11 cellular contexts compared by ENCODE assay signal in the genomic region with DNA sequence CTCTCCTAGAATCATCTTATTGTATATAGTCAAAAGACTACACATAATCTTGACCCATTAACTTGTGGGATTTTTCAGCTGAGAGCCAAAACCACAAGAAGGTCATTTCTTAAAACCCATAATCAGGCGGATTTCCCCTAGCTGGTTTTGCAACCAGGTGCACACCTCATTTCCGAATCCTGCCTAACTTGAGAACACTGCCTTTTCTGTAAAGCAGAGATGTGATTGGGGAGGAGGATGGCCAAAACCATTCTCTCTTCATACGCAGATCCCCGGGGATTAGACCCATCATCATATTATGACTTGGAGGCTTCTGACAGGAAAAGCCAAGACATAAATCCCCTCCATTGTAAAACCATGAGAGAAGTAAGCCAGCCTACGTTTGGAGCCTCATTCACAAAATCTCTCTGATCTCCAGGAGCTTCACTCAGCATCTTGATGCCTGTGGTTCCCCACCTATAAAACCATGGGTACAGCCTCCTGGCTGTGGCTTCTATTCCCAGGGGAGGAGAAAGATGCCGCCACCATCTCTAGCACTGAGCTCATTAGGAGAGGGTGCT.
DNase-seq lines count a peak whose midpoint lies in the region; ATAC-seq and TF ChIP-seq lines count a peak whose summit lies in the region.
"Had no signal": no experiment of that assay in that cellular context is flagged by ENCODE, and none has a peak within 500 bp of the region (broad histone marks: within the 10 kb centered on the region; RNA-seq: fewer than 3 reads in every experiment).

No MANE protein-coding gene starts in this region.

- TF ChIP-seq CTCF in mucosa of descending colon (IDR thresholded peaks at IDR 0.05) = no peak

- no peaks in the 10 kb centered on the region for H3K36me3 Mint-ChIP-seq in stimulated activated effector memory CD8-positive, alpha-beta T cell treated with anti-CD3 and anti-CD28 coated beads, Interleukin-12 subunit alpha, Interleukin-12 subunit beta, amount 100 ng/mL, for 72 hours
- H3K36me3 Mint-ChIP-seq: activated naive CD8-positive, alpha-beta T cell treated with anti-CD3 and anti-CD28 coated beads for 36 hours had no signal

- H3K27ac Mint-ChIP-seq in stimulated activated effector memory CD8-positive, alpha-beta T cell treated with anti-CD3 and anti-CD28 coated beads, Interleukin-12 subunit alpha, Interleukin-12 subunit beta, amount 100 ng/mL, for 72 hours = no peak overlapping the region
- H3K27ac Mint-ChIP-seq: activated naive CD8-positive, alpha-beta T cell treated with anti-CD3 and anti-CD28 coated beads for 36 hours; stimulated activated naive CD8-positive, alpha-beta T cell treated with anti-CD3 and anti-CD28 coated beads, Interleukin-15, Interleukin-2, amounts not matched to agents 100 ng/mL and 50 ng/mL, for 24 hours had no signal

- no peaks in the 10 kb centered on the region for H3K9me3 Mint-ChIP-seq in stimulated activated effector memory CD8-positive, alpha-beta T cell treated with anti-CD3 and anti-CD28 coated beads, Interleukin-12 subunit alpha, Interleukin-12 subunit beta, amount 100 ng/mL, for 72 hours
- H3K9me3 Mint-ChIP-seq: activated naive CD8-positive, alpha-beta T cell treated with anti-CD3 and anti-CD28 coated beads for 36 hours; stimulated activated naive CD8-positive, alpha-beta T cell treated with anti-CD3 and anti-CD28 coated beads, Interleukin-15, Interleukin-2, amounts not matched to agents 100 ng/mL and 50 ng/mL, for 24 hours had no signal

- intact Hi-C loops in mucosa of descending colon (cut with DNase I, micrococcal nuclease) = no loop called here

- H3K4me1 ChIP-seq in mucosa of descending colon (ENCODE audit: low read depth) = no peaks in the 10 kb centered on the region

- no peak overlapping the region for H3K4me3 ChIP-seq in mucosa of descending colon

- H3K4me1 Mint-ChIP-seq in stimulated activated effector memory CD8-positive, alpha-beta T cell treated with anti-CD3 and anti-CD28 coated beads, Interleukin-12 subunit alpha, Interleukin-12 subunit beta, amount 100 ng/mL, for 72 hours = no peaks in the 10 kb centered on the region
- H3K4me1 Mint-ChIP-seq: activated naive CD8-positive, alpha-beta T cell treated with anti-CD3 and anti-CD28 coated beads for 36 hours had no signal

- no peaks in the 10 kb centered on the region for H3K36me3 ChIP-seq in mucosa of descending colon (ENCODE audit: low read depth)

- no peaks in the 10 kb centered on the region for H3K9me3 ChIP-seq in mucosa of descending colon

- H3K4me3 Mint-ChIP-seq in stimulated activated effector memory CD8-positive, alpha-beta T cell treated with anti-CD3 and anti-CD28 coated beads, Interleukin-12 subunit alpha, Interleukin-12 subunit beta, amount 100 ng/mL, for 72 hours = no peak overlapping the region
- H3K4me3 Mint-ChIP-seq: activated naive CD8-positive, alpha-beta T cell treated with anti-CD3 and anti-CD28 coated beads for 36 hours; stimulated activated naive CD8-positive, alpha-beta T cell treated with anti-CD3 and anti-CD28 coated beads, Interleukin-15, Interleukin-2, amounts not matched to agents 100 ng/mL and 50 ng/mL, for 24 hours had no signal

- peak; percentile 89 for ATAC-seq in GM18858 (IDR thresholded peaks at IDR 0.05; ENCODE audit: unreplicated experiment)
- peak; percentile 94 for ATAC-seq in GM21515 (IDR thresholded peaks at IDR 0.05; ENCODE audit: unreplicated experiment)
- peak; percentile 95 for ATAC-seq in HG03095 (IDR thresholded peaks at IDR 0.05; ENCODE audit: unreplicated experiment)
- no peak for ATAC-seq in stimulated activated effector memory CD8-positive, alpha-beta T cell treated with anti-CD3 and anti-CD28 coated beads, Interleukin-12 subunit alpha, Interleukin-12 subunit beta, amount 100 ng/mL, for 72 hours
- ATAC-seq in mucosa of descending colon = no peak

- DNase-seq in amniotic epithelial cell (ENCODE audit: low read depth) (peak; percentile 96), NCI-H2196 treated with DMSO at 0.1 percent for 48 hours (lab: John Stamatoyannopoulos, UW; ENCODE audit: unreplicated experiment) (no peak), DMS114 treated with DMSO at 0.1 percent for 48 hours (lab: John Stamatoyannopoulos, UW; ENCODE audit: unreplicated experiment) (no peak), mucosa of descending colon (no peak)
- no peak for DNase-seq in stimulated activated effector memory CD8-positive, alpha-beta T cell treated with anti-CD3 and anti-CD28 coated beads, Interleukin-12 subunit alpha, Interleukin-12 subunit beta, amount 100 ng/mL, for 72 hours (ENCODE audit: low spot score in 2 of 2)
- DNase-seq: activated naive CD8-positive, alpha-beta T cell treated with anti-CD3 and anti-CD28 coated beads for 36 hours; COR-L47 had no signal

Comparison
In these comparisons a context has a peak if more than half of its experiments do, and no peak if none do; other contexts are left out.
1. ATAC-seq: peak in GM18858 (single experiment), GM21515 (single experiment) and HG03095 (single experiment); none in stimulated activated effector memory CD8-positive, alpha-beta T cell treated with anti-CD3 and anti-CD28 coated beads, Interleukin-12 subunit alpha, Interleukin-12 subunit beta, amount 100 ng/mL, for 72 hours (single experiment) and mucosa of descending colon (single experiment).